13 cellular contexts compared by ENCODE assay signal in genomic region chr9:75612754-75613153, GRCh38.
"Had no signal": no experiment of that assay in that cellular context is flagged by ENCODE, and none has a peak within 500 bp of the region (broad histone marks: within the 10 kb centered on the region; RNA-seq: fewer than 3 reads in every experiment).

No MANE protein-coding gene starts in this region.

- H3K36me3 ChIP-seq: cardiac muscle cell, tibial nerve, vagina had no signal

- H3K4me3 ChIP-seq: cardiac muscle cell, tibial nerve, vagina had no signal

- H3K9me3 ChIP-seq: tibial nerve, vagina had no signal

- H3K27ac ChIP-seq: cardiac muscle cell, foreskin keratinocyte, tibial nerve, vagina had no signal

- DNase-seq: activated CD4-positive, alpha-beta T cell treated with anti-CD3 and anti-CD28 coated beads, Interleukin-2, amount 50 U/mL, for 4 hours; activated gamma-delta T cell treated with Interleukin-2 at 50 U/mL for 16 hours; activated naive CD8-positive, alpha-beta T cell treated with anti-CD3 and anti-CD28 coated beads for 36 hours; activated T-cell treated with anti-CD3 and anti-CD28 coated beads, Interleukin-2, amount 50 U/mL, for 4 hours; foreskin keratinocyte; head of caudate nucleus; islet precursor cell; mesendoderm; stimulated activated CD4-positive, alpha-beta T cell treated with anti-CD3 and anti-CD28 coated beads, Interleukin-4, amount 100 ng/mL, for 24 hours; stimulated activated naive CD8-positive, alpha-beta T cell treated with anti-CD3 and anti-CD28 coated beads, Interleukin-15, amount 100 ng/mL, for 72 hours had no signal

- ATAC-seq: activated T-cell treated with anti-CD3 and anti-CD28 coated beads, Interleukin-2, amount 50 U/mL, for 4 hours; foreskin keratinocyte; stimulated activated naive CD8-positive, alpha-beta T cell treated with anti-CD3 and anti-CD28 coated beads, Interleukin-15, amount 100 ng/mL, for 72 hours had no signal

- H3K27me3 ChIP-seq: cardiac muscle cell, foreskin keratinocyte, tibial nerve, vagina had no signal

- H3K4me1 ChIP-seq: foreskin keratinocyte, vagina had no signal
